8 cellular contexts compared by ENCODE assay signal in genomic region chr1:244971524-244972216, GRCh38.
DNase-seq lines count a peak whose midpoint lies in the region; ATAC-seq and TF ChIP-seq lines count a peak whose summit lies in the region.

No MANE protein-coding gene starts in this region.

- no peak for TF ChIP-seq EP300 in stomach (IDR thresholded peaks at IDR 0.05)

- H3K36me3 Mint-ChIP-seq in activated T-helper 2 cell treated with anti-CD3 and anti-CD28 coated beads, Interferon-gamma antibody, Interleukin-2, Interleukin-4, amounts not matched to agents 10 μg/mL and 5 μg/mL and 100 μg/mL, durations not matched to agents 14 hours and 24 hours and 36 hours (ENCODE audit: low read depth), result no peaks in the 10 kb centered on the region

- peak overlapping the region; percentile 95 for H3K27ac ChIP-seq in C4-2B
- peak overlapping the region; percentile 97 for H3K27ac ChIP-seq in HUES6 (ENCODE audit: low read depth, low read length)
- H3K27ac ChIP-seq in iPS-18a (ENCODE audit: low read length), result peak overlapping the region; percentile 98
- H3K27ac ChIP-seq in stomach, result peak overlapping the region in 4 of 5 donors; percentile 99 to 100 (median 100)

- H3K4me1 ChIP-seq in HUES6 (ENCODE audit: control insufficient read depth, insufficient read depth, low read length) (peaks cover 21% of the 10 kb centered on the region), iPS-18a (ENCODE audit: control insufficient read depth, low read depth, low read length) (peaks cover 22% of the 10 kb centered on the region), stomach (peaks cover 9 to 24% (median 17%) of the 10 kb centered on the region in 4 donors)

- ATAC-seq in GM21367 (IDR thresholded peaks at IDR 0.05; ENCODE audit: unreplicated experiment), result no peak

- peak overlapping the region; percentile 91 for H3K4me3 Mint-ChIP-seq in activated T-helper 2 cell treated with anti-CD3 and anti-CD28 coated beads, Interferon-gamma antibody, Interleukin-2, Interleukin-4, amounts not matched to agents 10 μg/mL and 5 μg/mL and 100 μg/mL, durations not matched to agents 14 hours and 24 hours and 36 hours (ENCODE audit: low read depth)

- no peak for DNase-seq in activated T-helper 2 cell treated with anti-CD3 and anti-CD28 coated beads, Interferon-gamma antibody, Interleukin-2, Interleukin-4, amounts not matched to agents 10 μg/mL and 5 μg/mL and 100 μg/mL, durations not matched to agents 14 hours and 24 hours and 36 hours (ENCODE audit: low spot score)
- DNase-seq in stomach (no peak), COLO829 (ENCODE audit: low spot score) (no peak)
- no peak for DNase-seq in stimulated activated naive CD4-positive, alpha-beta T cell (lab: John Stamatoyannopoulos, UW)

- H3K27me3 Mint-ChIP-seq in activated T-helper 2 cell treated with anti-CD3 and anti-CD28 coated beads, Interferon-gamma antibody, Interleukin-2, Interleukin-4, amounts not matched to agents 10 μg/mL and 5 μg/mL and 100 μg/mL, durations not matched to agents 14 hours and 24 hours and 36 hours (ENCODE audit: low read depth), result peaks cover 4% of the 10 kb centered on the region

- H3K9me3 ChIP-seq in HUES6 (ENCODE audit: control insufficient read depth, insufficient read depth, low read depth, low read length) (no peaks in the 10 kb centered on the region), iPS-18a (ENCODE audit: control insufficient read depth, low read depth, low read length) (no peaks in the 10 kb centered on the region), stomach (no peaks in the 10 kb centered on the region)

- no peaks in the 10 kb centered on the region for H3K36me3 ChIP-seq in HUES6 (ENCODE audit: control insufficient read depth, insufficient read depth, low read length)
- H3K36me3 ChIP-seq in iPS-18a (ENCODE audit: control insufficient read depth, low read depth, low read length), result no peaks in the 10 kb centered on the region
- H3K36me3 ChIP-seq in stomach, result no peaks in the 10 kb centered on the region

- H3K27me3 ChIP-seq in HUES6 (ENCODE audit: control insufficient read depth, insufficient read depth, low read length) (no peaks in the 10 kb centered on the region), iPS-18a (ENCODE audit: control insufficient read depth, insufficient read depth, low read length) (no peaks in the 10 kb centered on the region), stomach (no peaks in the 10 kb centered on the region)

- TF ChIP-seq CTCF in C4-2B (conservative IDR thresholded peaks at IDR 0.05) (no peak), stomach (IDR thresholded peaks at IDR 0.05) (no peak)

- peak overlapping the region; percentile 98 for H3K27ac Mint-ChIP-seq in activated T-helper 2 cell treated with anti-CD3 and anti-CD28 coated beads, Interferon-gamma antibody, Interleukin-2, Interleukin-4, amounts not matched to agents 10 μg/mL and 5 μg/mL and 100 μg/mL, durations not matched to agents 14 hours and 24 hours and 36 hours

- H3K9me3 Mint-ChIP-seq in activated T-helper 2 cell treated with anti-CD3 and anti-CD28 coated beads, Interferon-gamma antibody, Interleukin-2, Interleukin-4, amounts not matched to agents 10 μg/mL and 5 μg/mL and 100 μg/mL, durations not matched to agents 14 hours and 24 hours and 36 hours, result no peaks in the 10 kb centered on the region

- 15 to 26% (median 21%) methylated on average over 11 of the region's 11 CpGs for WGBS in stomach, 5 donors

- peaks cover 13% of the 10 kb centered on the region for H3K4me1 Mint-ChIP-seq in activated T-helper 2 cell treated with anti-CD3 and anti-CD28 coated beads, Interferon-gamma antibody, Interleukin-2, Interleukin-4, amounts not matched to agents 10 μg/mL and 5 μg/mL and 100 μg/mL, durations not matched to agents 14 hours and 24 hours and 36 hours (ENCODE audit: low read depth)

- H3K9ac ChIP-seq in HUES6 (ENCODE audit: low read length) (peak overlapping the region; percentile 90), iPS-18a (ENCODE audit: low read length) (peak overlapping the region; percentile 97)

- no peak for TF ChIP-seq POLR2A in stomach (IDR thresholded peaks at IDR 0.05)

- intact Hi-C loops in activated T-helper 2 cell treated with anti-CD3 and anti-CD28 coated beads, Interferon-gamma antibody, Interleukin-2, Interleukin-4, amounts not matched to agents 10 μg/mL and 5 μg/mL and 100 μg/mL, durations not matched to agents 14 hours and 24 hours and 36 hours (cut with micrococcal nuclease), result loop anchor here (2.0 kb wide), 4 partner anchors 53 to 1595 kb away; partner anchors contain the start of genes CNST and TFB2M
- intact Hi-C loops in stomach (cut with DNase I; ENCODE audit: low total_unique reads), result no loop called here

- peak overlapping the region; percentile 74 for H3K4me3 ChIP-seq in HUES6 (ENCODE audit: low read depth, low read length)
- H3K4me3 ChIP-seq in iPS-18a (ENCODE audit: low read length), result peak overlapping the region; percentile 79
- peak overlapping the region; percentile 56 to 85 (median 68) for H3K4me3 ChIP-seq in stomach
